ENCODE assay signal across 27 cellular contexts in genomic region chr12:1896964-1897363, GRCh38. TPM values are rescaled to one million over a fixed set of nuclear protein-coding genes. Genes with fewer than 3 reads are reported as not detected.
"Had no signal": no experiment of that assay in that cellular context is flagged by ENCODE, and none has a peak within 500 bp of the region (broad histone marks: within the 10 kb centered on the region; RNA-seq: fewer than 3 reads in every experiment).

No MANE protein-coding gene starts in this region.

- H3K4me1 ChIP-seq: adrenal gland, body of pancreas had no signal

- DNase-seq: activated CD4-positive, alpha-beta memory T cell treated with anti-CD3 and anti-CD28 coated beads for 36 hours; activated CD4-positive, alpha-beta T cell treated with anti-CD3 and anti-CD28 coated beads for 36 hours; activated CD4-positive, alpha-beta T cell treated with anti-CD3 and anti-CD28 coated beads, Interleukin-2, amount 10 ng/mL, durations not matched to agents 24 days and 14 days; activated CD4-positive, CD25-positive, alpha-beta regulatory T cell; activated CD4-positive, CD25-positive, alpha-beta regulatory T cell treated with anti-CD3 and anti-CD28 coated beads, Interleukin-2, amount 50 U/mL, for 72 hours; activated CD8-positive, alpha-beta memory T cell treated with anti-CD3 and anti-CD28 coated beads, Interleukin-2, amount 10 ng/mL, durations not matched to agents 7 days and 5 days; activated CD8-positive, alpha-beta memory T cell treated with anti-CD3 and anti-CD28 coated beads, Interleukin-2, amount 50 U/mL, for 4 hours; activated effector memory CD4-positive, alpha-beta T cell treated with Interleukin-2 at 50 U/mL for 16 hours; activated gamma-delta T cell treated with Interleukin-2 at 50 U/mL for 16 hours; activated naive CD4-positive, alpha-beta T cell treated with anti-CD3 and anti-CD28 coated beads for 36 hours; activated naive CD8-positive, alpha-beta T cell treated with anti-CD3 and anti-CD28 coated beads for 36 hours; activated naive CD8-positive, alpha-beta T cell treated with anti-CD3 and anti-CD28 coated beads, Interleukin-2, amount 50 U/mL, for 24 hours; activated T-cell treated with anti-CD3 and anti-CD28 coated beads for 4 hours; activated T-cell treated with anti-CD3 and anti-CD28 coated beads, Interleukin-2, amount 50 U/mL, for 24 hours; activated T-cell treated with anti-CD3 and anti-CD28 coated beads, Interleukin-2, amount 50 U/mL, for 72 hours; amygdala; aorta; body of pancreas; effector CD8-positive, alpha-beta T cell; foreskin fibroblast; T-helper 2 cell had no signal

- H3K4me3 ChIP-seq: adrenal gland, body of pancreas had no signal

- H3K36me3 ChIP-seq: adrenal gland had no signal

- H3K27ac ChIP-seq: adrenal gland, body of pancreas, epithelial cell of prostate had no signal

- H3K9me3 ChIP-seq: body of pancreas had no signal

- H3K27me3 ChIP-seq: body of pancreas had no signal

- ATAC-seq: activated CD4-positive, alpha-beta T cell treated with anti-CD3 and anti-CD28 coated beads for 36 hours; activated CD8-positive, alpha-beta memory T cell treated with anti-CD3 and anti-CD28 coated beads, Interleukin-2, amount 10 ng/mL, durations not matched to agents 7 days and 5 days; activated naive CD8-positive, alpha-beta T cell treated with anti-CD3 and anti-CD28 coated beads, Interleukin-2, amount 50 U/mL, for 24 hours; activated T-cell treated with anti-CD3 and anti-CD28 coated beads, Interleukin-2, amount 50 U/mL, for 72 hours; body of pancreas had no signal

- FAIRE-seq: colon, endometrium, endothelial cell of umbilical vein, frontal cortex had no signal

RNA-seq across cellular contexts. Expression of gene CACNA2D4, which starts 21.5 kb away (rescaled TPM):
- total RNA-seq: frontal cortex had no signal
